ENCODE assay signal across 7 cellular contexts in the genomic region with DNA sequence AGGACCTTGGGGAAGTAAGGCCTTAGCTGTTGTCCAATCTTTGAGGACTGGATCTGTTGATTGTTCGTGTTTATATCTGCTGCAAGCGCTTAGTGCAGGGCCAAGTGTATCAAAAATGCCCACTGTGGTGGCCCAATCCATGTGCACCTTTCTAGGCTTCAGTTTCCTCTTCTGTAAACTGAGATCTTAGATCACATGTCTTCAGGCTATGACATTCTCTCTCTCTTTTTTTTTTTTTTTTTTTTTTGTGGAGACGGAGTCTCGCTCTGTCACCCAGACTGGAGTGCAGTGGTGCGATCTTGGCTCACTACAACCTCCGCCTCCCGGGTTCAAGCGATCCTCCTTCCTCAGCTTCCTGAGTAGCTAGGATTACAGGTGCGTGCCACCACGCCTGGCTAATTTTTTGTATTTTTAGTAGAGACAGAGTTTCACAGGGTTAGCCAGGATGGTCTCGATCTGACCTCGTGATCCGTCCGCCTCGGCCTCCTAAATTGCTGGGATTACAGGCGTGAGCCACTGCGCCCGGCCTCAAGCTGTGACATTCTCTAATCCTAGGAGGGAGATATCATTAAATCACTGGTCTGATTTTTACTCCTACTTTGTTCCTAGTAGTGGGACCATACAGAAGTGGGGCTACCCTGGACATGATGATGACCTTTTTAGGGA. TPM values are rescaled to one million over a fixed set of nuclear protein-coding genes. Genes with fewer than 3 reads are reported as not detected.
DNase-seq lines count a peak whose midpoint lies in the region; ATAC-seq and TF ChIP-seq lines count a peak whose summit lies in the region.
"Not testable (repeated sequence)": the region's sequence is repeated elsewhere in the genome, so short reads cannot be mapped to it uniquely, and the experiment has no call there.

No MANE protein-coding gene starts in this region.

- H2AFZ ChIP-seq in GM23338 = not testable (repeated sequence)

- H3K9me3 Mint-ChIP-seq in GM23338; activated CD8-positive, alpha-beta T cell treated with anti-CD3 and anti-CD28 coated beads for 36 hours; activated naive CD8-positive, alpha-beta T cell treated with anti-CD3 and anti-CD28 coated beads, Interleukin-2, amount 50 U/mL, for 24 hours; nephron; stimulated activated effector memory CD8-positive, alpha-beta T cell treated with anti-CD3 and anti-CD28 coated beads, Interleukin-12 subunit alpha, Interleukin-12 subunit beta, amount 100 ng/mL, for 72 hours: not testable (repeated sequence)

- H3K4me1 ChIP-seq in GM23338 (ENCODE audit: insufficient read depth) = peaks cover 42% of the 10 kb centered on the region

- not testable (repeated sequence) for H3K27me3 Mint-ChIP-seq in GM23338 (ENCODE audit: insufficient read depth, low read depth, poor library complexity); activated CD8-positive, alpha-beta T cell treated with anti-CD3 and anti-CD28 coated beads for 36 hours; activated naive CD8-positive, alpha-beta T cell treated with anti-CD3 and anti-CD28 coated beads, Interleukin-2, amount 50 U/mL, for 24 hours; nephron (ENCODE audit: low read depth)

- peak overlapping the region; percentile 59 for H3K27ac ChIP-seq in GM23338 (ENCODE audit: low read depth)

- peak overlapping the region; percentile 27 for H3K4me2 ChIP-seq in GM23338

- H3K79me2 ChIP-seq in GM23338 (replicated peaks; ENCODE audit: insufficient read depth) = peaks cover 84% of the 10 kb centered on the region

- peak overlapping the region; percentile 57; the same call in 2 of the 3 replicates for H3K4me3 Mint-ChIP-seq in GM23338
- H3K4me3 Mint-ChIP-seq in activated CD8-positive, alpha-beta T cell treated with anti-CD3 and anti-CD28 coated beads for 36 hours = peak overlapping the region; percentile 20
- peak overlapping the region; percentile 93 for H3K4me3 Mint-ChIP-seq in activated naive CD8-positive, alpha-beta T cell treated with anti-CD3 and anti-CD28 coated beads, Interleukin-2, amount 50 U/mL, for 24 hours
- H3K4me3 Mint-ChIP-seq in nephron = peak overlapping the region; percentile 79 to 92 (median 90)
- H3K4me3 Mint-ChIP-seq in stimulated activated effector memory CD8-positive, alpha-beta T cell treated with anti-CD3 and anti-CD28 coated beads, Interleukin-12 subunit alpha, Interleukin-12 subunit beta, amount 100 ng/mL, for 72 hours = peak overlapping the region; percentile 92

- not testable (repeated sequence) for TF ChIP-seq CTCF in GM23338 (conservative IDR thresholded peaks at IDR 0.05; ENCODE audit: low read depth in 2 of 2); activated CD8-positive, alpha-beta T cell treated with anti-CD3 and anti-CD28 coated beads for 36 hours (IDR thresholded peaks at IDR 0.05); nephron (IDR thresholded peaks at IDR 0.05; ENCODE audit: unreplicated experiment in 3 of 3)

- peaks cover 27% of the 10 kb centered on the region for H4K20me1 ChIP-seq in GM23338 (replicated peaks; ENCODE audit: insufficient read depth)

- not testable (repeated sequence) for H3K27ac Mint-ChIP-seq in GM23338; activated CD8-positive, alpha-beta T cell treated with anti-CD3 and anti-CD28 coated beads for 36 hours; activated naive CD8-positive, alpha-beta T cell treated with anti-CD3 and anti-CD28 coated beads, Interleukin-2, amount 50 U/mL, for 24 hours
- H3K27ac Mint-ChIP-seq in nephron = peak overlapping the region; percentile 98 to 99 (median 99)
- H3K27ac Mint-ChIP-seq in stimulated activated effector memory CD8-positive, alpha-beta T cell treated with anti-CD3 and anti-CD28 coated beads, Interleukin-12 subunit alpha, Interleukin-12 subunit beta, amount 100 ng/mL, for 72 hours = peak overlapping the region; percentile 36

- CTCF ChIA-PET in activated CD8-positive, alpha-beta T cell treated with anti-CD3 and anti-CD28 coated beads for 36 hours (lab: Charles Lee) = not testable (repeated sequence)

- not testable (repeated sequence) for H3K4me3 ChIP-seq in GM23338

- not testable (repeated sequence) for DNase-seq in GM23338 (ENCODE audit: low spot score); activated CD8-positive, alpha-beta T cell treated with anti-CD3 and anti-CD28 coated beads for 36 hours; activated naive CD8-positive, alpha-beta T cell treated with anti-CD3 and anti-CD28 coated beads, Interleukin-2, amount 50 U/mL, for 24 hours; stimulated activated effector memory CD8-positive, alpha-beta T cell treated with anti-CD3 and anti-CD28 coated beads, Interleukin-12 subunit alpha, Interleukin-12 subunit beta, amount 100 ng/mL, for 72 hours (ENCODE audit: low spot score in 2 of 2)
- peak; percentile 28 for DNase-seq in NCI-H82 (lab: John Stamatoyannopoulos, UW)
- DNase-seq in iPS-NIHi7 (ENCODE audit: extremely low spot score) = peak; percentile 2

- H3K9me2 ChIP-seq in GM23338 (ENCODE audit: insufficient read depth) = not testable (repeated sequence)

- POLR2A ChIA-PET in activated CD8-positive, alpha-beta T cell treated with anti-CD3 and anti-CD28 coated beads for 36 hours (lab: Charles Lee) = interaction anchor here (1.1 to 1.6 kb wide), 2 partner anchors 8 to 15 kb away, joined by 4 read pairs; no protein-coding TSS in a partner anchor

- H3K4me1 Mint-ChIP-seq in GM23338 (peaks cover 55% of the 10 kb centered on the region), nephron (peaks cover 72% of the 10 kb centered on the region)
- H3K4me1 Mint-ChIP-seq in activated CD8-positive, alpha-beta T cell treated with anti-CD3 and anti-CD28 coated beads for 36 hours (ENCODE audit: low read depth) = peaks cover 57% of the 10 kb centered on the region
- H3K4me1 Mint-ChIP-seq in activated naive CD8-positive, alpha-beta T cell treated with anti-CD3 and anti-CD28 coated beads, Interleukin-2, amount 50 U/mL, for 24 hours = peaks cover 65% of the 10 kb centered on the region
- H3K4me1 Mint-ChIP-seq in stimulated activated effector memory CD8-positive, alpha-beta T cell treated with anti-CD3 and anti-CD28 coated beads, Interleukin-12 subunit alpha, Interleukin-12 subunit beta, amount 100 ng/mL, for 72 hours = peaks cover 61% of the 10 kb centered on the region

- intact Hi-C loops in activated CD8-positive, alpha-beta T cell treated with anti-CD3 and anti-CD28 coated beads for 36 hours (cut with micrococcal nuclease) = not testable (repeated sequence)

- H3K27me3 ChIP-seq in GM23338 (ENCODE audit: insufficient read depth) = not testable (repeated sequence)

- not testable (repeated sequence) for ATAC-seq in GM23338; activated CD8-positive, alpha-beta T cell treated with anti-CD3 and anti-CD28 coated beads for 36 hours; activated naive CD8-positive, alpha-beta T cell treated with anti-CD3 and anti-CD28 coated beads, Interleukin-2, amount 50 U/mL, for 24 hours; stimulated activated effector memory CD8-positive, alpha-beta T cell treated with anti-CD3 and anti-CD28 coated beads, Interleukin-12 subunit alpha, Interleukin-12 subunit beta, amount 100 ng/mL, for 72 hours

- peaks cover 33% of the 10 kb centered on the region for H3K36me3 Mint-ChIP-seq in GM23338 (ENCODE audit: low read depth)
- peaks cover 31% of the 10 kb centered on the region for H3K36me3 Mint-ChIP-seq in activated CD8-positive, alpha-beta T cell treated with anti-CD3 and anti-CD28 coated beads for 36 hours (ENCODE audit: low read depth)
- peaks cover 33% of the 10 kb centered on the region for H3K36me3 Mint-ChIP-seq in activated naive CD8-positive, alpha-beta T cell treated with anti-CD3 and anti-CD28 coated beads, Interleukin-2, amount 50 U/mL, for 24 hours (ENCODE audit: low read depth)
- H3K36me3 Mint-ChIP-seq in nephron (ENCODE audit: low read depth) = not testable (repeated sequence)
- peaks cover 91% of the 10 kb centered on the region for H3K36me3 Mint-ChIP-seq in stimulated activated effector memory CD8-positive, alpha-beta T cell treated with anti-CD3 and anti-CD28 coated beads, Interleukin-12 subunit alpha, Interleukin-12 subunit beta, amount 100 ng/mL, for 72 hours

- not testable (repeated sequence) for H3F3A ChIP-seq in GM23338 (replicated peaks; ENCODE audit: low read depth)

- peaks cover 17% of the 10 kb centered on the region; the same call in 1 of the 2 replicates for H3K36me3 ChIP-seq in GM23338 (ENCODE audit: insufficient read depth)

RNA-seq across cellular contexts. Expression of gene SFXN2, which starts 2.6 kb away (rescaled TPM):
- 5.7 and 9.1 TPM in 2 replicates for total RNA-seq in GM23338 (2014; rRNA removed; shearing (Covaris generic))
- polyA plus RNA-seq in GM23338 (2016; fragmentation: Nextera tagmentation; extraction: Ambion mirVana) = 6.2 and 7.2 TPM in 2 replicates
- 10 to 100 TPM; 12.8 to 16.3 TPM for total RNA-seq in activated CD8-positive, alpha-beta T cell treated with anti-CD3 and anti-CD28 coated beads for 36 hours

RNA-seq across cellular contexts. Expression of gene ARL3, which starts 2.8 kb away (rescaled TPM):
- 8.5 and 9.4 TPM in 2 replicates for total RNA-seq in GM23338 (2014; rRNA removed; shearing (Covaris generic))
- 22.6 and 23.0 TPM in 2 replicates for polyA plus RNA-seq in GM23338 (2016; fragmentation: Nextera tagmentation; extraction: Ambion mirVana)
- total RNA-seq in activated CD8-positive, alpha-beta T cell treated with anti-CD3 and anti-CD28 coated beads for 36 hours = 1 to 10 TPM; 5.3 to 6.2 TPM

RNA-seq across cellular contexts. Expression of gene WBP1L, which starts 26.7 kb away (rescaled TPM):
- 48.5 and 55.7 TPM in 2 replicates for total RNA-seq in GM23338 (2014; rRNA removed; shearing (Covaris generic))
- polyA plus RNA-seq in GM23338 (2016; fragmentation: Nextera tagmentation; extraction: Ambion mirVana) = 5.1 and 7.0 TPM in 2 replicates
- 10 to 100 TPM; 11.4 to 12.7 TPM for total RNA-seq in activated CD8-positive, alpha-beta T cell treated with anti-CD3 and anti-CD28 coated beads for 36 hours

Comparison
In these comparisons a context has a peak if more than half of its experiments do, and no peak if none do; other contexts are left out.
1. H3K4me3 Mint-ChIP-seq: peak in every context shown above with its lines; median percentile 93 in activated naive CD8-positive, alpha-beta T cell treated with anti-CD3 and anti-CD28 coated beads, Interleukin-2, amount 50 U/mL, for 24 hours; 92 in stimulated activated effector memory CD8-positive, alpha-beta T cell treated with anti-CD3 and anti-CD28 coated beads, Interleukin-12 subunit alpha, Interleukin-12 subunit beta, amount 100 ng/mL, for 72 hours; 90 in nephron; 57 in GM23338; 20 in activated CD8-positive, alpha-beta T cell treated with anti-CD3 and anti-CD28 coated beads for 36 hours.